ENCODE assay signal across 25 cellular contexts in genomic region chr10:86646933-86647332, GRCh38. TPM values are rescaled to one million over a fixed set of nuclear protein-coding genes. Genes with fewer than 3 reads are reported as not detected.
"Had no signal": no experiment of that assay in that cellular context is flagged by ENCODE, and none has a peak within 500 bp of the region (broad histone marks: within the 10 kb centered on the region; RNA-seq: fewer than 3 reads in every experiment).

No MANE protein-coding gene starts in this region.

- DNase-seq: activated CD4-positive, alpha-beta T cell treated with anti-CD3 and anti-CD28 coated beads for 1 hour; activated CD4-positive, alpha-beta T cell treated with anti-CD3 and anti-CD28 coated beads, Interleukin-2, amount 50 U/mL, for 1 hour; activated CD8-positive, alpha-beta T cell treated with anti-CD3 and anti-CD28 coated beads, Interleukin-2, amount 10 ng/mL, durations not matched to agents 7 days and 5 days; activated naive CD4-positive, alpha-beta T cell treated with Interleukin-2 at 50 U/mL for 16 hours; activated naive CD8-positive, alpha-beta T cell treated with anti-CD3 and anti-CD28 coated beads for 36 hours; colonic mucosa; dorsolateral prefrontal cortex; effector memory CD8-positive, alpha-beta T cell; gastrocnemius medialis; lower lobe of right lung; mesendoderm; naive thymus-derived CD4-positive, alpha-beta T cell; stimulated activated CD4-positive, alpha-beta T cell treated with anti-CD3 and anti-CD28 coated beads, Interleukin-2, amount 100 ng/mL, for 48 hours; stimulated activated naive B cell treated with anti-CD40 and anti-IgM and Interleukin-4, amounts not matched to agents 10 μg/mL and 1 μg/mL and 100 μg/mL, for 72 hours; T-helper 9 cell; upper lobe of left lung had no signal

- H3K27me3 ChIP-seq: breast epithelium, colonic mucosa, esophagus muscularis mucosa, gastrocnemius medialis, neural progenitor cell, upper lobe of left lung had no signal

- H2AFZ ChIP-seq: neural progenitor cell had no signal

- H3K36me3 ChIP-seq: breast epithelium, colonic mucosa, esophagus muscularis mucosa, gastrocnemius medialis, lower lobe of right lung, neural progenitor cell, thoracic aorta, upper lobe of left lung had no signal

- H3K9me3 ChIP-seq: breast epithelium, colonic mucosa, esophagus muscularis mucosa, gastrocnemius medialis, lower lobe of right lung, thoracic aorta, upper lobe of left lung had no signal

- H3K9ac ChIP-seq: neural progenitor cell had no signal

- H3K4me1 ChIP-seq: breast epithelium, neural progenitor cell had no signal

- H3K4me2 ChIP-seq: neural progenitor cell had no signal

- H3K27ac ChIP-seq: breast epithelium, colonic mucosa, dorsolateral prefrontal cortex, esophagus muscularis mucosa, lower lobe of right lung, neural progenitor cell, thoracic aorta, upper lobe of left lung had no signal

- H3K4me3 ChIP-seq: breast epithelium, colonic mucosa, dorsolateral prefrontal cortex, esophagus muscularis mucosa, gastrocnemius medialis, lower lobe of right lung, neural progenitor cell, thoracic aorta, upper lobe of left lung had no signal

- ATAC-seq: activated CD8-positive, alpha-beta T cell treated with anti-CD3 and anti-CD28 coated beads, Interleukin-2, amount 10 ng/mL, durations not matched to agents 7 days and 5 days; effector memory CD8-positive, alpha-beta T cell; gastrocnemius medialis; left colon; lower lobe of right lung; naive thymus-derived CD4-positive, alpha-beta T cell; stimulated activated naive B cell treated with anti-CD40 and anti-IgM and Interleukin-4, amounts not matched to agents 10 μg/mL and 1 μg/mL and 100 μg/mL, for 72 hours had no signal

RNA-seq across cellular contexts. Expression of gene OPN4, which starts 7.4 kb away (rescaled TPM):
- total RNA-seq: activated CD8-positive, alpha-beta T cell treated with anti-CD3 and anti-CD28 coated beads, Interleukin-2, amount 10 ng/mL, durations not matched to agents 7 days and 5 days; activated naive CD8-positive, alpha-beta T cell treated with anti-CD3 and anti-CD28 coated beads for 36 hours; breast epithelium; colonic mucosa; lower lobe of right lung; naive thymus-derived CD4-positive, alpha-beta T cell; posterior vena cava; renal cortical epithelial cell; T-helper 1 cell treated with Interleukin-12 subunit alpha and Interleukin-12 subunit beta and Interleukin-4 antibody, amounts not matched to agents 30 ng/mL and 1 ng/mL, for 36 hours; thoracic aorta; upper lobe of left lung had no signal
- polyA plus RNA-seq: keratinocyte; naive thymus-derived CD4-positive, alpha-beta T cell had no signal

RNA-seq across cellular contexts. Expression of gene LDB3, which starts 21.4 kb away (rescaled TPM):
- total RNA-seq: T-helper 1 cell treated with Interleukin-12 subunit alpha and Interleukin-12 subunit beta and Interleukin-4 antibody, amounts not matched to agents 30 ng/mL and 1 ng/mL, for 36 hours had no signal
- polyA plus RNA-seq: naive thymus-derived CD4-positive, alpha-beta T cell had no signal
